In genomic region chr22:36330127-36330526, GRCh38 we compare ENCODE assay signal across 1 cellular context.
TF ChIP-seq lines count a peak whose summit lies in the region.

No MANE protein-coding gene starts in this region.

TF ChIP-seq in K562, 482 proteins besides CTCF, POLR2A, EP300 and RAD21:
- TF ChIP-seq PKNOX1 (IDR thresholded peaks at IDR 0.05): no peak
- no peak for TF ChIP-seq GABPB1 (CRISPR knock-in tag; IDR thresholded peaks at IDR 0.05)
- no peak for TF ChIP-seq YBX1 (IDR thresholded peaks at IDR 0.05)
- TF ChIP-seq ZNF668 (CRISPR knock-in tag; IDR thresholded peaks at IDR 0.05): no peak
- no peak for TF ChIP-seq THAP7 (CRISPR knock-in tag; IDR thresholded peaks at IDR 0.05)
- no peak for TF ChIP-seq CGGBP1 (CRISPR knock-in tag; IDR thresholded peaks at IDR 0.05)
- no peak for TF ChIP-seq KAT7 (CRISPR knock-in tag; IDR thresholded peaks at IDR 0.05; ENCODE audit: borderline replicate concordance)
- no peak for TF ChIP-seq NBN (IDR thresholded peaks at IDR 0.05; ENCODE audit: low read depth)
- no peak for TF ChIP-seq ZNF311 (CRISPR knock-in tag; IDR thresholded peaks at IDR 0.05)
- TF ChIP-seq HDAC8 (tag; IDR thresholded peaks at IDR 0.05): no peak
- no peak for TF ChIP-seq CBX5 (IDR thresholded peaks at IDR 0.05; ENCODE audit: borderline replicate concordance, low read depth)
- TF ChIP-seq NKRF (IDR thresholded peaks at IDR 0.05; ENCODE audit: borderline replicate concordance): no peak
- no peak for TF ChIP-seq POLR2AphosphoS5 (IDR thresholded peaks at IDR 0.05; ENCODE audit: control insufficient read depth, insufficient read depth, low read depth, low read length)
- TF ChIP-seq CREB3 (tag; conservative IDR thresholded peaks at IDR 0.05; ENCODE audit: low read depth): no peak
- TF ChIP-seq CUX1 (CRISPR knock-in tag; IDR thresholded peaks at IDR 0.05): no peak
- no peak for TF ChIP-seq HEY1 (CRISPR knock-in tag; IDR thresholded peaks at IDR 0.05; ENCODE audit: borderline replicate concordance)
- no peak for TF ChIP-seq ZBTB40 (IDR thresholded peaks at IDR 0.05)
- no peak for TF ChIP-seq ZBTB40 (CRISPR knock-in tag; IDR thresholded peaks at IDR 0.05)
- TF ChIP-seq TRIM28 (IDR thresholded peaks at IDR 0.05): no peak
